20 cellular contexts compared by ENCODE assay signal in the genomic region with DNA sequence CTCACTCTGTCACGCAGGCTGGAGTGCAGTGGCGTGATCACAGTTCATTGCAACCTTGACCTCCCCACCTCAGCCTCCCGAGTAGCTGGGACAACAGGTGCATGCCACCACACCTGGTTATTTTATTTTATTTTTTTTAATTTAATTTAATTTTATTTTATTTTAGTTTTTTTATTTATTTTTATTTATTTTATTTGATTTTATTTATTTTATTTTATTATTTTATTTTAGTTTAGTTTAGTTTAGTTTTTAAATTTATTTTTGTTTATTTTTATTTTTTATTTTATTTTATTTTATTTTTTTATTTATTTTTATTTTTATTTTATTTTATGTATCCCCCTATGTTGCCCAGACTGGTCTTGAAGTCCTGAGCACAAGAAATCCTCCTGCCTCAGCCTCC.
A peak's percentile ranks its signal among the peaks of the same experiment; 100 is the strongest.
DNase-seq lines count a peak whose midpoint lies in the region; ATAC-seq, FAIRE-seq and TF ChIP-seq lines count a peak whose summit lies in the region.
"Had no signal": no experiment of that assay in that cellular context is flagged by ENCODE, and none has a peak within 500 bp of the region (broad histone marks: within the 10 kb centered on the region; RNA-seq: fewer than 3 reads in every experiment).

No MANE protein-coding gene starts in this region.

- peak; percentile 92 for FAIRE-seq in RCC 7860 (lab: Jason Lieb, UNC)
- peak; percentile 98 for FAIRE-seq in colon (lab: Jason Lieb, UNC)
- peak; percentile 99 for FAIRE-seq in kidney (lab: Jason Lieb, UNC)
- FAIRE-seq in small intestine (lab: Jason Lieb, UNC): peak; percentile 97
- FAIRE-seq: D721Med, GM12892, GM19239, H1 had no signal

- intact Hi-C loops in kidney (cut with DNase I): no loop called here

- DNase-seq in RCC 7860 (ENCODE audit: low spot score) (no peak), kidney (no peak), small intestine (no peak), NCI-H345 (lab: John Stamatoyannopoulos, UW) (no peak), DMS 273 treated with DMSO at 0.1 percent for 48 hours (lab: John Stamatoyannopoulos, UW) (no peak), NCI-H146 treated with DMSO at 0.1 percent for 48 hours (lab: John Stamatoyannopoulos, UW; ENCODE audit: unreplicated experiment) (no peak)
- DNase-seq: CD4-positive, alpha-beta T cell; CD8-positive, alpha-beta memory T cell; DMS53; DMS79 treated with DMSO at 0.1 percent for 48 hours; GM23248; H7; HCEC 1CT had no signal

- peaks cover 0 to 2% of the 10 kb centered on the region in 2 donors for H3K27me3 ChIP-seq in small intestine (ENCODE audit: control insufficient read depth in 2 of 2, insufficient read depth in 2 of 2, low read length in 2 of 2)
- H3K27me3 ChIP-seq: BLaER1 treated with 17β-estradiol and CSF1 and Interleukin-3, amounts not matched to agents 10 nM and 100 nM had no signal

- no peaks in the 10 kb centered on the region for H3K9me3 ChIP-seq in kidney (ENCODE audit: control insufficient read depth in 1 of 2, low read length in 2 of 2)
- no peaks in the 10 kb centered on the region for H3K9me3 ChIP-seq in small intestine (ENCODE audit: control insufficient read depth, low read depth)

- H3K9ac ChIP-seq in kidney (ENCODE audit: low read length in 2 of 2): no peak overlapping the region
- H3K9ac ChIP-seq: BLaER1 treated with 17β-estradiol and CSF1 and Interleukin-3, amounts not matched to agents 10 nM and 100 nM; GM23248 had no signal

- WGBS in small intestine, 3 donors: 89 to 95% (median 94%) methylated on average over 3 of the region's 3 CpGs

- ATAC-seq in GM19455 (IDR thresholded peaks at IDR 0.05; ENCODE audit: unreplicated experiment): no peak

- H3K4me1 ChIP-seq in kidney (ENCODE audit: control insufficient read depth in 1 of 2, insufficient read depth in 1 of 2, low read depth in 1 of 2, low read length in 2 of 2): no peaks in the 10 kb centered on the region
- H3K4me1 ChIP-seq in small intestine (ENCODE audit: control insufficient read depth in 2 of 2, insufficient read depth in 1 of 2, low read depth in 1 of 2, low read length in 1 of 2): no peaks in the 10 kb centered on the region
- H3K4me1 ChIP-seq: BLaER1 treated with 17β-estradiol and CSF1 and Interleukin-3, amounts not matched to agents 10 nM and 100 nM had no signal

- TF ChIP-seq CTCF in kidney (IDR thresholded peaks at IDR 0.05; ENCODE audit: borderline replicate concordance, extremely low read depth, insufficient read depth): no peak

- H3K27ac ChIP-seq in kidney (ENCODE audit: low read depth in 2 of 2, low read length in 2 of 2): no peak overlapping the region
- no peak overlapping the region for H3K27ac ChIP-seq in small intestine (ENCODE audit: low read depth in 1 of 2, low read length in 1 of 2)
- H3K27ac ChIP-seq: BLaER1 treated with 17β-estradiol and CSF1 and Interleukin-3, amounts not matched to agents 10 nM and 100 nM; GM23248 had no signal

- H3K4me3 ChIP-seq in kidney (ENCODE audit: low read length in 2 of 2) (no peak overlapping the region), small intestine (ENCODE audit: low read depth in 1 of 2, low read length in 2 of 2) (no peak overlapping the region)
- H3K4me3 ChIP-seq: BLaER1 treated with 17β-estradiol and CSF1 and Interleukin-3, amounts not matched to agents 10 nM and 100 nM; GM23248 had no signal

- H3K36me3 ChIP-seq in kidney (ENCODE audit: control insufficient read depth in 1 of 2, insufficient read depth in 2 of 2, low read length in 2 of 2): no peaks in the 10 kb centered on the region
- H3K36me3 ChIP-seq in small intestine (ENCODE audit: control insufficient read depth in 2 of 2, insufficient read depth in 2 of 2, low read length in 2 of 2): no peaks in the 10 kb centered on the region
- H3K36me3 ChIP-seq: BLaER1 treated with 17β-estradiol and CSF1 and Interleukin-3, amounts not matched to agents 10 nM and 100 nM had no signal
